ENCODE assay signal across 27 cellular contexts in the genomic region with DNA sequence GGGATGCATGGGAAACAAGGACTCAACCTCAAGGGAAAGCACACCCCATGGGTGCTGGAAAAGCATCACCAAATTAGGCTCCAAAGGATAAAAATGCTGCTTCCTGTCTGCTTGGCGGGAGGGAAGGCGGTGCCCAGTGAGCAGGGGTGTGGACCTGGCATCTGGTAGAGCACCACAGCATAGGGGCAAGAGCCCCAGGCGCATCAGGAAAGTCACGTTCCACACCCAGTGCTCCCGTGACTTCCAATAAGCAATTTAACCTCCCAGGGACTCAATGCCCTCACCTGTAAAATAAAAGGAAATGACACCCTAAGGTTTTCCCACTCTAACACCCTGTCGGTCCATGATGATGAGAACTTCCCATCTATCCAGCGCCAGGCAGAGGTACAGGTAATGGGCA.
"Had no signal": no experiment of that assay in that cellular context is flagged by ENCODE, and none has a peak within 500 bp of the region (broad histone marks: within the 10 kb centered on the region; RNA-seq: fewer than 3 reads in every experiment).

No MANE protein-coding gene starts in this region.

- H3K36me3 ChIP-seq: neural progenitor cell, ovary, right lobe of liver, sigmoid colon, stomach, suprapubic skin, tibial artery, transverse colon, upper lobe of left lung had no signal

- ATAC-seq: naive thymus-derived CD8-positive, alpha-beta T cell; natural killer cell treated with Interleukin-12 subunit alpha and Interleukin-12 subunit beta and Interleukin-15 and Interleukin-18, amount 100 ng/mL, for 72 hours; psoas muscle; right cardiac atrium; right lobe of liver; stimulated activated effector memory CD8-positive, alpha-beta T cell treated with anti-CD3 and anti-CD28 coated beads, Interleukin-12 subunit alpha, Interleukin-12 subunit beta, amount 100 ng/mL, for 72 hours; stimulated activated naive B cell treated with anti-CD40 and anti-IgM and Interleukin-4, amounts not matched to agents 10 μg/mL and 1 μg/mL and 100 μg/mL, for 72 hours had no signal

- H3K27me3 ChIP-seq: neural progenitor cell, ovary, right lobe of liver, suprapubic skin, testis, tibial artery, upper lobe of left lung had no signal

- H2AFZ ChIP-seq: neural progenitor cell, parathyroid adenoma had no signal

- H3K27ac ChIP-seq: neural progenitor cell, ovary, parathyroid adenoma, psoas muscle, right lobe of liver, stomach, suprapubic skin, tibial artery, transverse colon, upper lobe of left lung had no signal

- H3K79me2 ChIP-seq: parathyroid adenoma had no signal

- H3K9me3 ChIP-seq: ovary, psoas muscle, right lobe of liver, sigmoid colon, stomach, suprapubic skin, testis, tibial artery, transverse colon, upper lobe of left lung had no signal

- H3K4me3 ChIP-seq: neural progenitor cell, ovary, psoas muscle, right lobe of liver, sigmoid colon, stomach, suprapubic skin, testis, tibial artery, transverse colon, upper lobe of left lung had no signal

- H3K4me2 ChIP-seq: neural progenitor cell had no signal

- H3K4me1 ChIP-seq: neural progenitor cell, parathyroid adenoma, right lobe of liver, sigmoid colon had no signal

- DNase-seq: naive B cell; naive thymus-derived CD8-positive, alpha-beta T cell; occipital lobe; ovary; posterior cingulate gyrus; psoas muscle; right cardiac atrium; right lobe of liver; sigmoid colon; small intestine; stimulated activated CD4-positive, alpha-beta T cell treated with anti-CD3 and anti-CD28 coated beads, Interleukin-15, amount 100 ng/mL, for 24 hours; stimulated activated CD4-positive, alpha-beta T cell treated with anti-CD3 and anti-CD28 coated beads, Interleukin-2, amount 100 ng/mL, for 24 hours; stimulated activated CD4-positive, alpha-beta T cell treated with anti-CD3 and anti-CD28 coated beads, Interleukin-2, amount 100 ng/mL, for 48 hours; stimulated activated CD4-positive, alpha-beta T cell treated with anti-CD3 and anti-CD28 coated beads, Interleukin-4, amount 100 ng/mL, for 24 hours; stimulated activated naive B cell treated with anti-CD40 and anti-IgM and Interleukin-4, amounts not matched to agents 10 μg/mL and 1 μg/mL and 100 μg/mL, for 72 hours; stimulated activated naive CD4-positive, alpha-beta T cell treated with Interleukin-2 at 50 U/mL for 16 hours; stomach; substantia nigra; testis; tibial artery; transverse colon; upper lobe of left lung had no signal

- H3K9ac ChIP-seq: neural progenitor cell, parathyroid adenoma had no signal
